Comparison of ENCODE assay signal across 8 cellular contexts in genomic region chr17:44326867-44327444, GRCh38. TPM values are rescaled to one million over a fixed set of nuclear protein-coding genes. Genes with fewer than 3 reads are reported as not detected.
DNase-seq lines count a peak whose midpoint lies in the region; ATAC-seq, FAIRE-seq and TF ChIP-seq lines count a peak whose summit lies in the region.

No MANE protein-coding gene starts in this region.

- H3K36me3 ChIP-seq in HAP-1 (replicated peaks) (peaks cover 13% of the 10 kb centered on the region), gastroesophageal sphincter (peaks cover 0 to 8% of the 10 kb centered on the region in 2 donors), pancreas (peaks cover 0 to 5% (median under 1%) of the 10 kb centered on the region in 3 donors), thoracic aorta (peaks cover 4% of the 10 kb centered on the region)

- no peak for TF ChIP-seq EP300 in gastroesophageal sphincter (IDR thresholded peaks at IDR 0.05)

- peaks cover 13% of the 10 kb centered on the region for H3K4me1 ChIP-seq in HAP-1
- peaks cover 0 to 57% (median 14%) of the 10 kb centered on the region in 3 donors for H3K4me1 ChIP-seq in gastroesophageal sphincter
- peaks cover 0 to 11% (median 6%) of the 10 kb centered on the region in 3 donors for H3K4me1 ChIP-seq in pancreas
- peaks cover 8 to 22% of the 10 kb centered on the region in 2 donors for H3K4me1 ChIP-seq in thoracic aorta (ENCODE audit: control insufficient read depth in 1 of 2, low read depth in 2 of 2)

- peak; percentile 90 for ATAC-seq in gastroesophageal sphincter
- peak; percentile 74 to 85 (median 80) for ATAC-seq in pancreas
- peak; percentile 74 for ATAC-seq in thoracic aorta (ENCODE audit: insufficient number of reproducible peaks, low FRiP score, low read depth)

- DNase-seq in DMS79 treated with DMSO at 0.1 percent for 48 hours (lab: John Stamatoyannopoulos, UW) = peak; percentile 87
- peak; percentile 95 to 96 for DNase-seq in HAP-1 (ENCODE audit: low spot score in 2 of 2)
- DNase-seq in NCI-H1092 (lab: John Stamatoyannopoulos, UW) = peak; percentile 94
- DNase-seq in SK-MEL-5 (ENCODE audit: low read depth, low spot score) = peak; percentile 98
- DNase-seq in activated naive CD4-positive, alpha-beta T cell treated with Interleukin-2 at 50 U/mL for 16 hours = peak; percentile 94
- DNase-seq in pancreas = peak; percentile 95 to 98 (median 98)
- peak; percentile 89 for DNase-seq in thoracic aorta (ENCODE audit: low spot score)

- TF ChIP-seq POLR2A in gastroesophageal sphincter (IDR thresholded peaks at IDR 0.05) = no peak

- H3K27me3 ChIP-seq in HAP-1 (ENCODE audit: low read depth) = no peaks in the 10 kb centered on the region
- H3K27me3 ChIP-seq in gastroesophageal sphincter = no peaks in the 10 kb centered on the region
- no peaks in the 10 kb centered on the region for H3K27me3 ChIP-seq in pancreas
- H3K27me3 ChIP-seq in thoracic aorta (replicated peaks; ENCODE audit: insufficient read depth) = no peaks in the 10 kb centered on the region

- H3K4me3 ChIP-seq in HAP-1 (peak overlapping the region; percentile 13), gastroesophageal sphincter (peak overlapping the region in 1 of 2 donors; percentile 67), pancreas (peak overlapping the region in 2 of 4 donors; percentile 2 to 11), thoracic aorta (peak overlapping the region; percentile 84)

- H3K27ac ChIP-seq in gastroesophageal sphincter (peak overlapping the region in 3 of 4 donors; percentile 92 to 97 (median 95)), pancreas (peak overlapping the region in 3 of 4 donors; percentile 6 to 53 (median 30)), thoracic aorta (no peak overlapping the region)

- no peak for FAIRE-seq in pancreas (lab: Jason Lieb, UNC)

- intact Hi-C loops in pancreas (cut with DNase I) = loop anchor here in 1 of 3 donors (10.0 kb wide), 1 partner anchor 112 kb away; the partner anchor contains the start of gene UBTF

- in situ Hi-C loops in HAP-1 (cut with MboI; ENCODE audit: low sequenced_read_pairs) (loop anchor here (5.0 kb wide), 1 partner anchor 115 kb away; no protein-coding TSS in a partner anchor), SK-MEL-5 (cut with HindIII; ENCODE audit: low pct_unique_long_range_greater_than_20kb, low sequenced_read_pairs) (no loop called here)

- TF ChIP-seq CTCF in gastroesophageal sphincter (IDR thresholded peaks at IDR 0.05) = peak in 1 of 4 experiments; percentile 22
- TF ChIP-seq CTCF in pancreas (IDR thresholded peaks at IDR 0.05) = no peak
- no peak for TF ChIP-seq CTCF in thoracic aorta (IDR thresholded peaks at IDR 0.05)

- H3K9me3 ChIP-seq in HAP-1 (no peaks in the 10 kb centered on the region; the same call in 1 of the 2 replicates), gastroesophageal sphincter (no peaks in the 10 kb centered on the region), pancreas (no peaks in the 10 kb centered on the region), thoracic aorta (no peaks in the 10 kb centered on the region)

- 29 to 43% methylated on average over 12 to 13 of the region's 30 CpGs for WGBS in gastroesophageal sphincter (ENCODE audit: low coverage in 1 of 2), 2 donors
- WGBS in pancreas, 2 donors = 19 to 21% methylated on average over 29 to 30 of the region's 30 CpGs

RNA-seq across cellular contexts. Expression of gene SLC25A39, which starts 2.3 kb away (rescaled TPM):
- total RNA-seq in SK-MEL-5 (2014; rRNA removed; shearing (Covaris generic)) = 121 and 134 TPM in 2 replicates
- 233 TPM in 2 replicates for polyA plus RNA-seq in SK-MEL-5 (2015; cell fraction: cytosol; rRNA removed)
- 362 and 411 TPM in 2 replicates for polyA plus RNA-seq in SK-MEL-5 (2015; cell fraction: nucleus; rRNA removed)
- total RNA-seq in gastroesophageal sphincter (10 to 100 TPM; 36.2 to 61.8 (median 49.2) TPM), pancreas (10 to 100 TPM; 50.7 to 72.7 (median 62.2) TPM), thoracic aorta (10 to 100 TPM; 63.2 to 74.6 TPM)
- polyA plus RNA-seq in pancreas = 100 to 1,000 TPM; 119 to 155 TPM

RNA-seq across cellular contexts. Expression of gene GRN, which starts 18.1 kb away (rescaled TPM):
- 197 and 275 TPM in 2 replicates for total RNA-seq in SK-MEL-5 (2014; rRNA removed; shearing (Covaris generic))
- 956 and 1,011 TPM in 2 replicates for polyA plus RNA-seq in SK-MEL-5 (2015; cell fraction: cytosol; rRNA removed)
- 228 and 232 TPM in 2 replicates for polyA plus RNA-seq in SK-MEL-5 (2015; cell fraction: nucleus; rRNA removed)
- total RNA-seq in gastroesophageal sphincter (100 to 1,000 TPM; 108 to 237 (median 182) TPM), pancreas (100 to 1,000 TPM in 2 of 6 donors, 10 to 100 TPM in 4; 48.0 to 229 (median 69.6) TPM), thoracic aorta (100 to 1,000 TPM; 203 to 292 TPM)
- 100 to 1,000 TPM in 1 of 2 donors, 10 to 100 TPM in 1; 55.7 to 100 TPM for polyA plus RNA-seq in pancreas

RNA-seq across cellular contexts. Expression of gene RUNDC3A, which starts 18.6 kb away (rescaled TPM):
- total RNA-seq in SK-MEL-5 (2014; rRNA removed; shearing (Covaris generic)) = 0.50 and 0.67 TPM in 2 replicates
- 0.82 and 0.98 TPM in 2 replicates for polyA plus RNA-seq in SK-MEL-5 (2015; cell fraction: cytosol; rRNA removed)
- 0.32 and 1.5 TPM in 2 replicates for polyA plus RNA-seq in SK-MEL-5 (2015; cell fraction: nucleus; rRNA removed)
- total RNA-seq in gastroesophageal sphincter = 1 to 10 TPM in 1 of 4 donors, under 1 TPM in 2, not detected in 1; 0.54 to 1.5 (median 0.69) TPM
- total RNA-seq in pancreas = 1 to 10 TPM in 5 of 6 donors, under 1 TPM in 1; 0.56 to 5.0 (median 2.9) TPM
- 10 to 100 TPM; 24.0 to 59.4 TPM for polyA plus RNA-seq in pancreas
- total RNA-seq in thoracic aorta = under 1 TPM in 1 of 2 donors, not detected in 1; 0.81 TPM

RNA-seq across cellular contexts. Expression of gene FAM171A2, which starts 36.7 kb away (rescaled TPM):
- total RNA-seq in SK-MEL-5 (2014; rRNA removed; shearing (Covaris generic)) = 5.0 and 5.3 TPM in 2 replicates
- polyA plus RNA-seq in SK-MEL-5 (2015; cell fraction: cytosol; rRNA removed) = 9.3 and 9.8 TPM in 2 replicates
- polyA plus RNA-seq in SK-MEL-5 (2015; cell fraction: nucleus; rRNA removed) = 2.1 and 2.4 TPM in 2 replicates
- total RNA-seq in gastroesophageal sphincter = 1 to 10 TPM in 2 of 4 donors, under 1 TPM in 1, not detected in 1; 0.50 to 3.0 (median 2.3) TPM
- total RNA-seq in pancreas = under 1 TPM; 0.24 to 0.97 (median 0.44) TPM
- polyA plus RNA-seq in pancreas = 1 to 10 TPM in 1 of 2 donors, under 1 TPM in 1; 0.87 to 1.3 TPM
- total RNA-seq in thoracic aorta = under 1 TPM in 1 of 2 donors, not detected in 1; 0.63 TPM

RNA-seq across cellular contexts. Expression of gene SLC4A1, which starts 59.0 kb away (rescaled TPM):
- total RNA-seq in SK-MEL-5 (2014; rRNA removed; shearing (Covaris generic)) = 0.05 TPM in 1 of 2 replicates, not detected in the other
- not detected in 2 replicates for polyA plus RNA-seq in SK-MEL-5 (2015; cell fraction: cytosol; rRNA removed)
- not detected in 2 replicates for polyA plus RNA-seq in SK-MEL-5 (2015; cell fraction: nucleus; rRNA removed)
- under 1 TPM in 3 of 4 donors, not detected in 1; 0.08 to 0.54 (median 0.45) TPM for total RNA-seq in gastroesophageal sphincter
- total RNA-seq in pancreas = under 1 TPM in 2 of 6 donors, not detected in 4; 0.24 to 0.37 TPM
- polyA plus RNA-seq in pancreas = not detected
- total RNA-seq in thoracic aorta = under 1 TPM in 1 of 2 donors, not detected in 1; 0.56 TPM

Comparison
In these comparisons a context has a peak if more than half of its experiments do, and no peak if none do; other contexts are left out.
1. H3K27ac ChIP-seq: peak in gastroesophageal sphincter (3 of 4) and pancreas (3 of 4); none in thoracic aorta (0 of 2).
2. Peak in every context shown above with its lines, with median percentiles within 50 percentile points of each other: DNase-seq and ATAC-seq.